In the genomic region with DNA sequence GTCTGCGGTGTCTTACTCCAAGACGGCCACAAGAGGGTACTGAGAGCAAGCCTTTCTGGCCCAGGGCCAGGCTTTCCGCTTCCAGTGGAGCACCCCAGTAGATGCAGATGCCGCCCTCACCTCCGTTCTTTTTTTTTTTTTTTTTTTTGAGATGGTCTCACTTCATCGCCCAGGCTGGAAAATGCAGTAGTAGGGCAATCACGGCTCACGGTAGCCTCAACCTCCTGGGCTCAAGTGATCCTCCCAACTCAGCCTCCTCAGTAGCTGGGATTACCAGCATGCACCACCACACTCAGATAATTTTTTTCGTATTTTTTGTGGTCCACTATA, we compare ENCODE assay signal across 8 cellular contexts. TPM values are rescaled to one million over a fixed set of nuclear protein-coding genes. Genes with fewer than 3 reads are reported as not detected.
A peak's percentile ranks its signal among the peaks of the same experiment; 100 is the strongest.
DNase-seq lines count a peak whose midpoint lies in the region; ATAC-seq and TF ChIP-seq lines count a peak whose summit lies in the region.

No MANE protein-coding gene starts in this region.

- no peaks in the 10 kb centered on the region for H3K36me3 Mint-ChIP-seq in CD4-positive, alpha-beta T cell (ENCODE audit: low read depth)
- H3K36me3 Mint-ChIP-seq in GM23338 (ENCODE audit: low read depth) = no peaks in the 10 kb centered on the region

- POLR2A ChIA-PET in CD4-positive, alpha-beta T cell (lab: Charles Lee) = no interaction called here

- peak overlapping the region; percentile 27 for H3K4me3 Mint-ChIP-seq in CD4-positive, alpha-beta T cell
- H3K4me3 Mint-ChIP-seq in GM23338 = no peak overlapping the region

- no peak overlapping the region for H2AFZ ChIP-seq in GM23338

- CTCF ChIA-PET in CD4-positive, alpha-beta T cell (lab: Charles Lee) = interaction anchor here (0.7 kb wide), 1 partner anchor 437 kb away, joined by 5 read pairs; no protein-coding TSS in a partner anchor

- H3K9me3 Mint-ChIP-seq in CD4-positive, alpha-beta T cell = no peaks in the 10 kb centered on the region
- H3K9me3 Mint-ChIP-seq in GM23338 = no peaks in the 10 kb centered on the region

- H3K4me1 Mint-ChIP-seq in CD4-positive, alpha-beta T cell (ENCODE audit: low read depth) = no peaks in the 10 kb centered on the region
- no peaks in the 10 kb centered on the region; the same call in 2 of the 3 replicates for H3K4me1 Mint-ChIP-seq in GM23338

- intact Hi-C loops in CD4-positive, alpha-beta T cell (cut with DNase I, micrococcal nuclease) = loop anchor here in 1 of 2 experiments (5.0 kb wide), 2 partner anchors 214 to 386 kb away; no protein-coding TSS in a partner anchor
- intact Hi-C loops in left ventricle myocardium superior (cut with micrococcal nuclease) = no loop called here

- H3K79me2 ChIP-seq in GM23338 (replicated peaks; ENCODE audit: insufficient read depth) = no peaks in the 10 kb centered on the region

- H3K9ac ChIP-seq in adipocyte (ENCODE audit: low read length) = no peak overlapping the region

- H3K4me1 ChIP-seq in GM23338 (ENCODE audit: insufficient read depth) = no peaks in the 10 kb centered on the region; the same call in 1 of the 2 replicates
- peaks cover 19% of the 10 kb centered on the region for H3K4me1 ChIP-seq in adipocyte (ENCODE audit: control insufficient read depth, insufficient read depth, low read length)

- H3K4me2 ChIP-seq in GM23338 = no peak overlapping the region

- H3K4me3 ChIP-seq in GM23338 = no peak overlapping the region
- no peak overlapping the region for H3K4me3 ChIP-seq in adipocyte (ENCODE audit: low read length)

- DNase-seq in CD4-positive, alpha-beta T cell = peak; percentile 64 to 77 (median 69)
- DNase-seq in GM23338 (ENCODE audit: low spot score) (peak; percentile 92), NCI-H1436 (lab: John Stamatoyannopoulos, UW) (peak; percentile 81), SW480 (ENCODE audit: low spot score) (peak; percentile 89), adipocyte (ENCODE audit: low read depth) (peak; percentile 91), left ventricle myocardium superior (peak; percentile 88), retina (peak; percentile 75)

- no peak overlapping the region for H3K27ac Mint-ChIP-seq in CD4-positive, alpha-beta T cell
- no peak overlapping the region for H3K27ac Mint-ChIP-seq in GM23338

- H3K27ac ChIP-seq in CD4-positive, alpha-beta T cell (ENCODE audit: low read depth, low read length) = no peak overlapping the region
- H3K27ac ChIP-seq in GM23338 (ENCODE audit: low read depth) = no peak overlapping the region

- TF ChIP-seq CTCF in CD4-positive, alpha-beta T cell (IDR thresholded peaks at IDR 0.05) = peak; percentile 71
- peak; percentile 71 to 94 for TF ChIP-seq CTCF in GM23338 (conservative IDR thresholded peaks at IDR 0.05; ENCODE audit: low read depth in 2 of 2)

- peaks cover 11% of the 10 kb centered on the region; the same call in 1 of the 2 replicates for H3K9me2 ChIP-seq in GM23338 (ENCODE audit: insufficient read depth)

- H3K36me3 ChIP-seq in GM23338 (ENCODE audit: insufficient read depth) (no peaks in the 10 kb centered on the region), adipocyte (ENCODE audit: control insufficient read depth, insufficient read depth, low read length, severe bottlenecking) (no peaks in the 10 kb centered on the region)

- H4K20me1 ChIP-seq in GM23338 (replicated peaks; ENCODE audit: insufficient read depth) = no peaks in the 10 kb centered on the region

- ATAC-seq in CD4-positive, alpha-beta T cell (ENCODE audit: poor library complexity) = peak; percentile 88
- ATAC-seq in GM23338 (peak; percentile 78), left ventricle myocardium superior (peak; percentile 16), GM21786 (IDR thresholded peaks at IDR 0.05; ENCODE audit: unreplicated experiment) (no peak)

- no peaks in the 10 kb centered on the region for H3K27me3 ChIP-seq in CD4-positive, alpha-beta T cell (ENCODE audit: control insufficient read depth, insufficient read depth, low read length)
- peaks cover 19% of the 10 kb centered on the region for H3K27me3 ChIP-seq in GM23338 (ENCODE audit: insufficient read depth)
- peaks cover 6% of the 10 kb centered on the region for H3K27me3 ChIP-seq in adipocyte (replicated peaks; ENCODE audit: control insufficient read depth, insufficient read depth, low read length)

- H3K27me3 Mint-ChIP-seq in CD4-positive, alpha-beta T cell = peaks cover 6% of the 10 kb centered on the region
- H3K27me3 Mint-ChIP-seq in GM23338 (ENCODE audit: insufficient read depth, low read depth, poor library complexity) = peaks cover 4% of the 10 kb centered on the region

- H3F3A ChIP-seq in GM23338 (replicated peaks; ENCODE audit: low read depth) = no peaks in the 10 kb centered on the region

- H3K9me3 ChIP-seq in CD4-positive, alpha-beta T cell (ENCODE audit: control insufficient read depth, low read length) = no peaks in the 10 kb centered on the region
- no peaks in the 10 kb centered on the region for H3K9me3 ChIP-seq in adipocyte (ENCODE audit: control insufficient read depth, low read length)

TF ChIP-seq in GM23338, 12 proteins besides CTCF, POLR2A, EP300 and RAD21:
- TF ChIP-seq ZNF114 (CRISPR knock-in tag; IDR thresholded peaks at IDR 0.05) (no peak), NANOG (IDR thresholded peaks at IDR 0.05; ENCODE audit: borderline replicate concordance) (no peak), REST (IDR thresholded peaks at IDR 0.05; ENCODE audit: unreplicated experiment) (no peak), ZNF331 (CRISPR knock-in tag; IDR thresholded peaks at IDR 0.05; ENCODE audit: low read depth) (no peak)
- TF ChIP-seq, protein P1, sequence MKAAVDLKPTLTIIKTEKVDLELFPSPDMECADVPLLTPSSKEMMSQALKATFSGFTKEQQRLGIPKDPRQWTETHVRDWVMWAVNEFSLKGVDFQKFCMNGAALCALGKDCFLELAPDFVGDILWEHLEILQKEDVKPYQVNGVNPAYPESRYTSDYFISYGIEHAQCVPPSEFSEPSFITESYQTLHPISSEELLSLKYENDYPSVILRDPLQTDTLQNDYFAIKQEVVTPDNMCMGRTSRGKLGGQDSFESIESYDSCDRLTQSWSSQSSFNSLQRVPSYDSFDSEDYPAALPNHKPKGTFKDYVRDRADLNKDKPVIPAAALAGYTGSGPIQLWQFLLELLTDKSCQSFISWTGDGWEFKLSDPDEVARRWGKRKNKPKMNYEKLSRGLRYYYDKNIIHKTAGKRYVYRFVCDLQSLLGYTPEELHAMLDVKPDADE (IDR thresholded peaks at IDR 0.05) = no peak
TF ChIP-seq in GM23338: peak in this region for 0.

RNA-seq across cellular contexts. Expression of gene LBHD2, which starts 5.6 kb away (rescaled TPM):
- total RNA-seq in CD4-positive, alpha-beta T cell = not detected
- not detected in 2 replicates for total RNA-seq in GM23338 (2014; rRNA removed; shearing (Covaris generic))
- not detected in 2 replicates for polyA plus RNA-seq in GM23338 (2016; fragmentation: Nextera tagmentation; extraction: Ambion mirVana)
- total RNA-seq in left ventricle myocardium superior = not detected

RNA-seq across cellular contexts. Expression of gene EXOC3L4, which starts 16.1 kb away (rescaled TPM):
- total RNA-seq in CD4-positive, alpha-beta T cell = not detected
- not detected in 2 replicates for total RNA-seq in GM23338 (2014; rRNA removed; shearing (Covaris generic))
- polyA plus RNA-seq in GM23338 (2016; fragmentation: Nextera tagmentation; extraction: Ambion mirVana) = not detected in 2 replicates
- total RNA-seq in left ventricle myocardium superior = 0.42 TPM

RNA-seq across cellular contexts. Expression of gene CDC42BPB, which starts 21.0 kb away (rescaled TPM):
- 1 to 10 TPM; 6.6 to 7.6 TPM for total RNA-seq in CD4-positive, alpha-beta T cell
- 97.4 and 127 TPM in 2 replicates for total RNA-seq in GM23338 (2014; rRNA removed; shearing (Covaris generic))
- polyA plus RNA-seq in GM23338 (2016; fragmentation: Nextera tagmentation; extraction: Ambion mirVana) = 12.3 and 13.5 TPM in 2 replicates
- total RNA-seq in left ventricle myocardium superior = 75.1 TPM

RNA-seq across cellular contexts. Expression of gene TNFAIP2, which starts 44.9 kb away (rescaled TPM):
- total RNA-seq in CD4-positive, alpha-beta T cell = 1 to 10 TPM; 4.4 to 6.1 TPM
- total RNA-seq in GM23338 (2014; rRNA removed; shearing (Covaris generic)) = 9.8 and 14.1 TPM in 2 replicates
- polyA plus RNA-seq in GM23338 (2016; fragmentation: Nextera tagmentation; extraction: Ambion mirVana) = 9.9 and 10.1 TPM in 2 replicates
- 50.5 TPM for total RNA-seq in left ventricle myocardium superior
